Comparison of ENCODE assay signal across 8 cellular contexts in genomic region chr15:85329561-85330421, GRCh38. TPM values are rescaled to one million over a fixed set of nuclear protein-coding genes. Genes with fewer than 3 reads are reported as not detected.
DNase-seq lines count a peak whose midpoint lies in the region; ATAC-seq, FAIRE-seq and TF ChIP-seq lines count a peak whose summit lies in the region.

No MANE protein-coding gene starts in this region.

- no peak overlapping the region for H3K4me3 Mint-ChIP-seq in glutamatergic neuron (ENCODE audit: unreplicated experiment)

- H3K36me3 Mint-ChIP-seq in glutamatergic neuron (ENCODE audit: unreplicated experiment) = no peaks in the 10 kb centered on the region

- TF ChIP-seq CTCF in heart right ventricle (IDR thresholded peaks at IDR 0.05) = no peak
- TF ChIP-seq CTCF in glutamatergic neuron (IDR thresholded peaks at IDR 0.05; ENCODE audit: partially characterized antibody, unreplicated experiment) = no peak

- peak; percentile 49 for DNase-seq in GM04504 (ENCODE audit: low read depth)
- peak; percentile 20 for DNase-seq in activated CD8-positive, alpha-beta memory T cell treated with anti-CD3 and anti-CD28 coated beads, Interleukin-2, amount 50 U/mL, for 4 hours
- DNase-seq in heart right ventricle = peak in 1 of 2 donors; percentile 29
- DNase-seq in small intestine = peak; percentile 84
- DNase-seq in HuH-7.5 (ENCODE audit: low spot score) = no peak
- DNase-seq in glutamatergic neuron = no peak

- no peaks in the 10 kb centered on the region for H3K36me3 ChIP-seq in heart right ventricle
- H3K36me3 ChIP-seq in small intestine (ENCODE audit: control insufficient read depth in 2 of 2, insufficient read depth in 2 of 2, low read length in 2 of 2) = no peaks in the 10 kb centered on the region

- peaks cover 9 to 55% (median 38%) of the 10 kb centered on the region in 9 donors for H3K4me1 ChIP-seq in heart right ventricle
- H3K4me1 ChIP-seq in small intestine (ENCODE audit: control insufficient read depth in 2 of 2, insufficient read depth in 1 of 2, low read depth in 1 of 2, low read length in 1 of 2) = peaks cover 2 to 6% of the 10 kb centered on the region in 2 donors

- H3K9me3 ChIP-seq in heart right ventricle (peaks cover 0 to 4% (median 0%) of the 10 kb centered on the region in 11 donors), small intestine (ENCODE audit: control insufficient read depth, low read depth) (no peaks in the 10 kb centered on the region)

- intact Hi-C loops in heart right ventricle (cut with DNase I) = loop anchor here in 7 of 10 donors (2.0 to 10.0 kb wide), 15 partner anchors 29 to 255 kb away; partner anchors contain the start of gene AKAP13 (in 4 of the 7)

- peaks cover 2% of the 10 kb centered on the region for H3K9me3 Mint-ChIP-seq in glutamatergic neuron (ENCODE audit: unreplicated experiment)

- peak overlapping the region in 9 of 10 donors; percentile 12 to 56 (median 46) for H3K4me3 ChIP-seq in heart right ventricle
- peak overlapping the region in 1 of 2 donors; percentile 46 for H3K4me3 ChIP-seq in small intestine (ENCODE audit: low read depth in 1 of 2, low read length in 2 of 2)

- 20 to 35% methylated on average over 19 of the region's 19 CpGs for WGBS in heart right ventricle, 2 donors
- 1 to 11% (median 5%) methylated on average over 19 of the region's 19 CpGs for WGBS in small intestine, 3 donors

- peak; percentile 58 for ATAC-seq in GM21381 (IDR thresholded peaks at IDR 0.05; ENCODE audit: unreplicated experiment)
- peak; percentile 34 for ATAC-seq in HG03575 (IDR thresholded peaks at IDR 0.05; ENCODE audit: extremely low read depth, insufficient number of reproducible peaks, low FRiP score, unreplicated experiment)
- peak in 5 of 8 donors; percentile 17 to 41 (median 29) for ATAC-seq in heart right ventricle

- H3K27ac Mint-ChIP-seq in glutamatergic neuron (ENCODE audit: unreplicated experiment) = no peak overlapping the region

- peaks cover 19% of the 10 kb centered on the region for H3K4me1 Mint-ChIP-seq in glutamatergic neuron (ENCODE audit: low read depth, unreplicated experiment)

- H3K27me3 ChIP-seq in heart right ventricle (no peaks in the 10 kb centered on the region), small intestine (ENCODE audit: control insufficient read depth in 2 of 2, insufficient read depth in 2 of 2, low read length in 2 of 2) (no peaks in the 10 kb centered on the region)

- FAIRE-seq in small intestine (lab: Jason Lieb, UNC) = no peak

- H3K27ac ChIP-seq in heart right ventricle = peak overlapping the region; percentile 6 to 93 (median 88)
- peak overlapping the region; percentile 75 to 94 for H3K27ac ChIP-seq in small intestine (ENCODE audit: low read depth in 1 of 2, low read length in 1 of 2)

- no peaks in the 10 kb centered on the region for H3K27me3 Mint-ChIP-seq in glutamatergic neuron (ENCODE audit: unreplicated experiment)

RNA-seq across cellular contexts. Expression of gene AKAP13, which starts 50.6 kb away (rescaled TPM):
- 100 to 1,000 TPM; 325 to 645 (median 537) TPM for total RNA-seq in heart right ventricle
- polyA plus RNA-seq in heart right ventricle = 100 to 1,000 TPM in 1 of 2 donors, 10 to 100 TPM in 1; 89.3 to 143 TPM
- polyA plus RNA-seq in small intestine = 10 to 100 TPM; 39.4 to 71.6 (median 58.9) TPM
- 145 TPM for total RNA-seq in glutamatergic neuron (ENCODE audit: unreplicated experiment)

Comparison
In these comparisons a context has a peak if more than half of its experiments do, and no peak if none do; other contexts are left out.
1. DNase-seq: peak in GM04504 (single experiment), activated CD8-positive, alpha-beta memory T cell treated with anti-CD3 and anti-CD28 coated beads, Interleukin-2, amount 50 U/mL, for 4 hours (single experiment) and small intestine (single experiment); none in HuH-7.5 (single experiment) and glutamatergic neuron (single experiment).
2. Peak in every context shown above with its lines, with median percentiles within 50 percentile points of each other: ATAC-seq.